1 cellular context compared by ENCODE assay signal in genomic region chr10:2968401-2968800, GRCh38.
TF ChIP-seq lines count a peak whose summit lies in the region.

No MANE protein-coding gene starts in this region.

TF ChIP-seq in GM23338, 12 proteins besides CTCF, POLR2A, EP300 and RAD21 (continued from another document):
- TF ChIP-seq, protein P1, sequence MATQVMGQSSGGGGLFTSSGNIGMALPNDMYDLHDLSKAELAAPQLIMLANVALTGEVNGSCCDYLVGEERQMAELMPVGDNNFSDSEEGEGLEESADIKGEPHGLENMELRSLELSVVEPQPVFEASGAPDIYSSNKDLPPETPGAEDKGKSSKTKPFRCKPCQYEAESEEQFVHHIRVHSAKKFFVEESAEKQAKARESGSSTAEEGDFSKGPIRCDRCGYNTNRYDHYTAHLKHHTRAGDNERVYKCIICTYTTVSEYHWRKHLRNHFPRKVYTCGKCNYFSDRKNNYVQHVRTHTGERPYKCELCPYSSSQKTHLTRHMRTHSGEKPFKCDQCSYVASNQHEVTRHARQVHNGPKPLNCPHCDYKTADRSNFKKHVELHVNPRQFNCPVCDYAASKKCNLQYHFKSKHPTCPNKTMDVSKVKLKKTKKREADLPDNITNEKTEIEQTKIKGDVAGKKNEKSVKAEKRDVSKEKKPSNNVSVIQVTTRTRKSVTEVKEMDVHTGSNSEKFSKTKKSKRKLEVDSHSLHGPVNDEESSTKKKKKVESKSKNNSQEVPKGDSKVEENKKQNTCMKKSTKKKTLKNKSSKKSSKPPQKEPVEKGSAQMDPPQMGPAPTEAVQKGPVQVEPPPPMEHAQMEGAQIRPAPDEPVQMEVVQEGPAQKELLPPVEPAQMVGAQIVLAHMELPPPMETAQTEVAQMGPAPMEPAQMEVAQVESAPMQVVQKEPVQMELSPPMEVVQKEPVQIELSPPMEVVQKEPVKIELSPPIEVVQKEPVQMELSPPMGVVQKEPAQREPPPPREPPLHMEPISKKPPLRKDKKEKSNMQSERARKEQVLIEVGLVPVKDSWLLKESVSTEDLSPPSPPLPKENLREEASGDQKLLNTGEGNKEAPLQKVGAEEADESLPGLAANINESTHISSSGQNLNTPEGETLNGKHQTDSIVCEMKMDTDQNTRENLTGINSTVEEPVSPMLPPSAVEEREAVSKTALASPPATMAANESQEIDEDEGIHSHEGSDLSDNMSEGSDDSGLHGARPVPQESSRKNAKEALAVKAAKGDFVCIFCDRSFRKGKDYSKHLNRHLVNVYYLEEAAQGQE (IDR thresholded peaks at IDR 0.05; ENCODE audit: unreplicated experiment) = no peak
- TF ChIP-seq ZNF462 (CRISPR knock-in tag; IDR thresholded peaks at IDR 0.05) (no peak), POLR2AphosphoS5 (IDR thresholded peaks at IDR 0.05; ENCODE audit: low read depth) (no peak), EZH2phosphoT487 (IDR thresholded peaks at IDR 0.05; ENCODE audit: unreplicated experiment) (no peak), CREB1 (CRISPR knock-in tag; IDR thresholded peaks at IDR 0.05; ENCODE audit: low read depth) (no peak)
